In genomic region chr13:32582991-32583390, GRCh38 we compare ENCODE assay signal across 3 cellular contexts.
"Had no signal": no experiment of that assay in that cellular context is flagged by ENCODE, and none has a peak within 500 bp of the region (broad histone marks: within the 10 kb centered on the region; RNA-seq: fewer than 3 reads in every experiment).

No MANE protein-coding gene starts in this region.

- H3K4me3 ChIP-seq: GM12878 had no signal

- DNase-seq: GDM1, GF-D8 had no signal
